ENCODE assay signal across 12 cellular contexts in genomic region chr6:158206740-158207451, GRCh38. TPM values are rescaled to one million over a fixed set of nuclear protein-coding genes. Genes with fewer than 3 reads are reported as not detected.
DNase-seq lines count a peak whose midpoint lies in the region; ATAC-seq and TF ChIP-seq lines count a peak whose summit lies in the region.
"Had no signal": no experiment of that assay in that cellular context is flagged by ENCODE, and none has a peak within 500 bp of the region (broad histone marks: within the 10 kb centered on the region; RNA-seq: fewer than 3 reads in every experiment).

No MANE protein-coding gene starts in this region.

- H3K4me3 ChIP-seq in SJSA1 (no peak overlapping the region), tibial artery (no peak overlapping the region), HAP-1 (no peak overlapping the region)
- H3K4me3 ChIP-seq: adrenal gland, Peyer's patch had no signal

- intact Hi-C loops in tibial artery (cut with DNase I; ENCODE audit: low total_unique reads): no loop called here

- H3K27me3 ChIP-seq in SJSA1 (replicated peaks) (no peaks in the 10 kb centered on the region), tibial artery (no peaks in the 10 kb centered on the region), HAP-1 (ENCODE audit: low read depth) (no peaks in the 10 kb centered on the region)
- H3K27me3 ChIP-seq: adrenal gland, Peyer's patch had no signal

- peaks cover 25% of the 10 kb centered on the region for H3K4me1 ChIP-seq in SJSA1 (replicated peaks)
- H3K4me1 ChIP-seq in tibial artery: no peaks in the 10 kb centered on the region
- H3K4me1 ChIP-seq in HAP-1: no peaks in the 10 kb centered on the region
- H3K4me1 ChIP-seq: adrenal gland, Peyer's patch had no signal

- DNase-seq in SJSA1 (ENCODE audit: low read depth in 1 of 2, low spot score in 2 of 2): no peak
- peak; percentile 56 for DNase-seq in iris pigment epithelial cell (ENCODE audit: low read depth)
- DNase-seq in tibial artery: no peak
- no peak for DNase-seq in substantia nigra (lab: John Stamatoyannopoulos, UW)
- DNase-seq in HAP-1 (ENCODE audit: low spot score in 2 of 2): no peak
- DNase-seq: adrenal gland, glutamatergic neuron, left ventricle myocardium superior, NCI-H2171, Peyer's patch had no signal

- peak; percentile 32 for ATAC-seq in GM18868 (IDR thresholded peaks at IDR 0.05; ENCODE audit: unreplicated experiment)
- peak; percentile 35 for ATAC-seq in GM19463 (IDR thresholded peaks at IDR 0.05; ENCODE audit: unreplicated experiment)
- ATAC-seq: left ventricle myocardium superior had no signal

- no peaks in the 10 kb centered on the region for H3K36me3 ChIP-seq in SJSA1
- no peaks in the 10 kb centered on the region for H3K36me3 ChIP-seq in tibial artery
- no peaks in the 10 kb centered on the region for H3K36me3 ChIP-seq in HAP-1 (replicated peaks)
- H3K36me3 ChIP-seq: adrenal gland, Peyer's patch had no signal

- H3K9me3 ChIP-seq in SJSA1 (replicated peaks) (no peaks in the 10 kb centered on the region), tibial artery (no peaks in the 10 kb centered on the region), HAP-1 (no peaks in the 10 kb centered on the region)
- H3K9me3 ChIP-seq: adrenal gland, Peyer's patch had no signal

- peak overlapping the region; percentile 87 for H3K27ac ChIP-seq in SJSA1
- no peak overlapping the region for H3K27ac ChIP-seq in tibial artery
- no peak overlapping the region for H3K27ac ChIP-seq in substantia nigra (ENCODE audit: low read depth, low read length, poor library complexity, severe bottlenecking)
- H3K27ac ChIP-seq: adrenal gland, Peyer's patch had no signal

- in situ Hi-C loops in HAP-1 (cut with MboI; ENCODE audit: low sequenced_read_pairs): loop anchor here (25.0 kb wide), 1 partner anchor 405 kb away; no protein-coding TSS in a partner anchor

- TF ChIP-seq CTCF in tibial artery (IDR thresholded peaks at IDR 0.05): no peak

RNA-seq across cellular contexts. Expression of gene GTF2H5, which starts 38.7 kb away (rescaled TPM):
- total RNA-seq in SJSA1 (2014; rRNA removed; shearing (Covaris generic)): 9.7 and 21.6 TPM in 2 replicates

RNA-seq across cellular contexts. Expression of gene SERAC1, which starts 38.8 kb away (rescaled TPM):
- 3.5 and 8.5 TPM in 2 replicates for total RNA-seq in SJSA1 (2014; rRNA removed; shearing (Covaris generic))
